In genomic region chr1:54276617-54277450, GRCh38 we compare ENCODE assay signal across 10 cellular contexts.
A peak's percentile ranks its signal among the peaks of the same experiment; 100 is the strongest.
DNase-seq lines count a peak whose midpoint lies in the region; TF ChIP-seq lines count a peak whose summit lies in the region.
"Had no signal": no experiment of that assay in that cellular context is flagged by ENCODE, and none has a peak within 500 bp of the region (broad histone marks: within the 10 kb centered on the region; RNA-seq: fewer than 3 reads in every experiment).

No MANE protein-coding gene starts in this region.

- DNase-seq in activated CD4-positive, alpha-beta T cell treated with anti-CD3 and anti-CD28 coated beads, Interleukin-2, amount 10 ng/mL, durations not matched to agents 24 days and 14 days, result no peak
- no peak for DNase-seq in activated CD4-positive, alpha-beta T cell treated with anti-CD3 and anti-CD28 coated beads for 4 hours
- DNase-seq in caudate nucleus (lab: John Stamatoyannopoulos, UW) (no peak), myocyte (ENCODE audit: low read depth) (peak; percentile 60), transverse colon (no peak), NCI-H1092 (lab: John Stamatoyannopoulos, UW) (no peak), glomerular visceral epithelial cell (ENCODE audit: extremely low spot score) (no peak)
- no peak for DNase-seq in stimulated activated CD4-positive, alpha-beta T cell treated with anti-CD3 and anti-CD28 coated beads, Interleukin-15, amount 100 ng/mL, for 24 hours
- DNase-seq: GOT3 had no signal

- peaks cover 55 to 90% (median 66%) of the 10 kb centered on the region in 4 donors for H3K4me1 ChIP-seq in transverse colon

- no peak overlapping the region for H3K4me3 ChIP-seq in transverse colon

- H3K27ac ChIP-seq in caudate nucleus (ENCODE audit: low read depth, low read length) (peak overlapping the region; percentile 28), transverse colon (peak overlapping the region; percentile 88 to 94 (median 89))

- no peak for TF ChIP-seq CTCF in transverse colon (IDR thresholded peaks at IDR 0.05)

- H3K27me3 ChIP-seq in transverse colon, result no peaks in the 10 kb centered on the region

- H3K9me3 ChIP-seq in transverse colon, result no peaks in the 10 kb centered on the region

- H3K27me3 Mint-ChIP-seq in activated CD4-positive, alpha-beta T cell treated with anti-CD3 and anti-CD28 coated beads, Interleukin-2, amount 10 ng/mL, durations not matched to agents 24 days and 14 days, result no peaks in the 10 kb centered on the region
- H3K27me3 Mint-ChIP-seq: dendritic cell treated with granulocyte-macrophage colony-stimulating factor and Interleukin-4, amounts not matched to agents 40 ng/mL and 50 ng/mL, for 4 days had no signal

- in situ Hi-C loops in transverse colon (cut with MboI; ENCODE audit: low pct_ligation_motif_present in 1 of 4, low pct_unique_long_range_greater_than_20kb in 1 of 4, low sequenced_read_pairs in 3 of 4), result no loop called here

- H3K27ac Mint-ChIP-seq in activated CD4-positive, alpha-beta T cell treated with anti-CD3 and anti-CD28 coated beads, Interleukin-2, amount 10 ng/mL, durations not matched to agents 24 days and 14 days, result peak overlapping the region; percentile 98
- H3K27ac Mint-ChIP-seq: dendritic cell treated with granulocyte-macrophage colony-stimulating factor and Interleukin-4, amounts not matched to agents 40 ng/mL and 50 ng/mL, for 4 days had no signal

- intact Hi-C loops in activated CD4-positive, alpha-beta T cell treated with anti-CD3 and anti-CD28 coated beads, Interleukin-2, amount 10 ng/mL, durations not matched to agents 24 days and 14 days (cut with micrococcal nuclease), result loop anchor here (1.0 to 2.0 kb wide), 2 partner anchors 8 to 46 kb away; no protein-coding TSS in a partner anchor
- intact Hi-C loops in transverse colon (cut with DNase I; ENCODE audit: low total_unique reads), result loop anchor here (10.0 kb wide), 1 partner anchor 58 kb away; no protein-coding TSS in a partner anchor

- no peaks in the 10 kb centered on the region for H3K9me3 Mint-ChIP-seq in activated CD4-positive, alpha-beta T cell treated with anti-CD3 and anti-CD28 coated beads, Interleukin-2, amount 10 ng/mL, durations not matched to agents 24 days and 14 days
- H3K9me3 Mint-ChIP-seq: dendritic cell treated with granulocyte-macrophage colony-stimulating factor and Interleukin-4, amounts not matched to agents 40 ng/mL and 50 ng/mL, for 4 days had no signal

- peaks cover 24% of the 10 kb centered on the region for H3K36me3 Mint-ChIP-seq in activated CD4-positive, alpha-beta T cell treated with anti-CD3 and anti-CD28 coated beads, Interleukin-2, amount 10 ng/mL, durations not matched to agents 24 days and 14 days (ENCODE audit: low read depth)

- no peak for TF ChIP-seq POLR2A in transverse colon (IDR thresholded peaks at IDR 0.05)

- H3K36me3 ChIP-seq in transverse colon, result no peaks in the 10 kb centered on the region

- peak overlapping the region; percentile 80 for H3K4me3 Mint-ChIP-seq in activated CD4-positive, alpha-beta T cell treated with anti-CD3 and anti-CD28 coated beads, Interleukin-2, amount 10 ng/mL, durations not matched to agents 24 days and 14 days
- H3K4me3 Mint-ChIP-seq: dendritic cell treated with granulocyte-macrophage colony-stimulating factor and Interleukin-4, amounts not matched to agents 40 ng/mL and 50 ng/mL, for 4 days had no signal

- 65 to 68% methylated on average over 5 to 11 of the region's 11 CpGs for WGBS in transverse colon (ENCODE audit: low coverage in 1 of 2), 2 donors

- H3K4me1 Mint-ChIP-seq in activated CD4-positive, alpha-beta T cell treated with anti-CD3 and anti-CD28 coated beads, Interleukin-2, amount 10 ng/mL, durations not matched to agents 24 days and 14 days, result peaks cover 56% of the 10 kb centered on the region

- TF ChIP-seq EP300 in transverse colon (IDR thresholded peaks at IDR 0.05; ENCODE audit: low read depth), result no peak
